In the genomic region with DNA sequence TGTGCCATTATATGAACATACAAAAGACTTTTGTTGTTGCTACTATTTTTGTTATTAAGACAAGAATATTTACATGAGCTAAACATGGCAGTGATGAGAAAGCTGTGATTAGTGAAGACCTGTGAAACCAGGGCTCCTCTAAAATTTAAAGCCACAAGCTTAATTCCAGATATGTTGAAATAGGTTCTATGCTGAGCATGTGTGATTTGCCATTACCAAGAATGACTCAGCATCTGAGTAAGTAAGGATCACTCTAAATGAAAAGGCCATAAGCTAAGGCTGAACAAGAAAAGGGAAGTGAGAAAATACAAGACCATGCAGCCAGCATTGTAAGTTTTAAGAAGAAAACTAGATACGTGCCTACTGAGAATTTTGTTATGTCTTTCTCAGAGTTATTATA, we compare ENCODE assay signal across 1 cellular context.
TF ChIP-seq lines count a peak whose summit lies in the region.

No MANE protein-coding gene starts in this region.

TF ChIP-seq in WTC11, 78 proteins besides CTCF, POLR2A, EP300 and RAD21 (continued from another document):
- TF ChIP-seq AR (CRISPR knock-in tag; IDR thresholded peaks at IDR 0.05) (no peak), ATF1 (CRISPR knock-in tag; IDR thresholded peaks at IDR 0.05) (no peak)
